ENCODE assay signal across 28 cellular contexts in genomic region chr5:142330444-142330843, GRCh38.
"Had no signal": no experiment of that assay in that cellular context is flagged by ENCODE, and none has a peak within 500 bp of the region (broad histone marks: within the 10 kb centered on the region; RNA-seq: fewer than 3 reads in every experiment).

No MANE protein-coding gene starts in this region.

- H3K79me2 ChIP-seq: parathyroid adenoma had no signal

- H3K27me3 ChIP-seq: ovary, right lobe of liver, thyroid gland, tibial nerve, vagina had no signal

- H3K36me3 ChIP-seq: neural progenitor cell, ovary, right lobe of liver, sigmoid colon, stomach, thoracic aorta, thyroid gland, tibial nerve, upper lobe of left lung, vagina had no signal

- H2AFZ ChIP-seq: neural progenitor cell, parathyroid adenoma had no signal

- H3K4me2 ChIP-seq: neural progenitor cell had no signal

- H3K9me3 Mint-ChIP-seq: nephron; neural progenitor cell; stimulated activated effector memory CD8-positive, alpha-beta T cell treated with anti-CD3 and anti-CD28 coated beads, Interleukin-12 subunit alpha, Interleukin-12 subunit beta, amount 100 ng/mL, for 72 hours; stimulated activated naive B cell treated with anti-CD40 and anti-IgM and Interleukin-4, amounts not matched to agents 10 μg/mL and 1 μg/mL and 100 μg/mL, for 72 hours; stimulated activated naive CD8-positive, alpha-beta T cell treated with anti-CD3 and anti-CD28 coated beads, Interleukin-15, Interleukin-2, amounts not matched to agents 100 ng/mL and 50 ng/mL, for 24 hours had no signal

- H3K36me3 Mint-ChIP-seq: neural progenitor cell; stimulated activated effector memory CD8-positive, alpha-beta T cell treated with anti-CD3 and anti-CD28 coated beads, Interleukin-12 subunit alpha, Interleukin-12 subunit beta, amount 100 ng/mL, for 72 hours; stimulated activated naive B cell treated with anti-CD40 and anti-IgM and Interleukin-4, amounts not matched to agents 10 μg/mL and 1 μg/mL and 100 μg/mL, for 72 hours had no signal

- H3K4me3 ChIP-seq: neural progenitor cell, ovary, psoas muscle, right lobe of liver, sigmoid colon, stomach, thoracic aorta, thyroid gland, tibial nerve, upper lobe of left lung, vagina had no signal

- H3K27me3 Mint-ChIP-seq: progenitor cell of endocrine pancreas had no signal

- H3K27ac Mint-ChIP-seq: nephron; neural progenitor cell; progenitor cell of endocrine pancreas; stimulated activated effector memory CD8-positive, alpha-beta T cell treated with anti-CD3 and anti-CD28 coated beads, Interleukin-12 subunit alpha, Interleukin-12 subunit beta, amount 100 ng/mL, for 72 hours; stimulated activated naive B cell treated with anti-CD40 and anti-IgM and Interleukin-4, amounts not matched to agents 10 μg/mL and 1 μg/mL and 100 μg/mL, for 72 hours; stimulated activated naive CD8-positive, alpha-beta T cell treated with anti-CD3 and anti-CD28 coated beads, Interleukin-15, Interleukin-2, amounts not matched to agents 100 ng/mL and 50 ng/mL, for 24 hours had no signal

- DNase-seq: occipital lobe; ovary; posterior cingulate gyrus; psoas muscle; right cardiac atrium; right lobe of liver; small intestine; stimulated activated CD4-positive, alpha-beta T cell treated with anti-CD3 and anti-CD28 coated beads, Interleukin-15, amount 100 ng/mL, for 24 hours; stimulated activated CD4-positive, alpha-beta T cell treated with anti-CD3 and anti-CD28 coated beads, Interleukin-2, amount 100 ng/mL, for 24 hours; stimulated activated CD4-positive, alpha-beta T cell treated with anti-CD3 and anti-CD28 coated beads, Interleukin-2, amount 100 ng/mL, for 48 hours; stimulated activated CD4-positive, alpha-beta T cell treated with anti-CD3 and anti-CD28 coated beads, Interleukin-4, amount 100 ng/mL, for 24 hours; stimulated activated naive B cell treated with anti-CD40 and anti-IgM and Interleukin-4, amounts not matched to agents 10 μg/mL and 1 μg/mL and 100 μg/mL, for 72 hours; stimulated activated naive CD4-positive, alpha-beta T cell treated with Interleukin-2 at 50 U/mL for 16 hours; stomach; thyroid gland; trophoblast cell; upper lobe of left lung had no signal

- ATAC-seq: psoas muscle; right cardiac atrium; right lobe of liver; stimulated activated effector memory CD8-positive, alpha-beta T cell treated with anti-CD3 and anti-CD28 coated beads, Interleukin-12 subunit alpha, Interleukin-12 subunit beta, amount 100 ng/mL, for 72 hours; stimulated activated naive B cell treated with anti-CD40 and anti-IgM and Interleukin-4, amounts not matched to agents 10 μg/mL and 1 μg/mL and 100 μg/mL, for 72 hours had no signal

- H3K27ac ChIP-seq: neural progenitor cell, ovary, parathyroid adenoma, psoas muscle, right lobe of liver, sigmoid colon, stomach, thoracic aorta, thyroid gland, tibial nerve, upper lobe of left lung, vagina had no signal

- H3K9ac ChIP-seq: neural progenitor cell, parathyroid adenoma had no signal

- FAIRE-seq: small intestine, urothelium cell line had no signal

- H3K9me3 ChIP-seq: ovary, psoas muscle, right lobe of liver, sigmoid colon, stomach, thoracic aorta, thyroid gland, tibial nerve, upper lobe of left lung, vagina had no signal

- H3K4me3 Mint-ChIP-seq: neural progenitor cell; stimulated activated effector memory CD8-positive, alpha-beta T cell treated with anti-CD3 and anti-CD28 coated beads, Interleukin-12 subunit alpha, Interleukin-12 subunit beta, amount 100 ng/mL, for 72 hours; stimulated activated naive B cell treated with anti-CD40 and anti-IgM and Interleukin-4, amounts not matched to agents 10 μg/mL and 1 μg/mL and 100 μg/mL, for 72 hours; stimulated activated naive CD8-positive, alpha-beta T cell treated with anti-CD3 and anti-CD28 coated beads, Interleukin-15, Interleukin-2, amounts not matched to agents 100 ng/mL and 50 ng/mL, for 24 hours had no signal
